24 cellular contexts compared by ENCODE assay signal in the genomic region with DNA sequence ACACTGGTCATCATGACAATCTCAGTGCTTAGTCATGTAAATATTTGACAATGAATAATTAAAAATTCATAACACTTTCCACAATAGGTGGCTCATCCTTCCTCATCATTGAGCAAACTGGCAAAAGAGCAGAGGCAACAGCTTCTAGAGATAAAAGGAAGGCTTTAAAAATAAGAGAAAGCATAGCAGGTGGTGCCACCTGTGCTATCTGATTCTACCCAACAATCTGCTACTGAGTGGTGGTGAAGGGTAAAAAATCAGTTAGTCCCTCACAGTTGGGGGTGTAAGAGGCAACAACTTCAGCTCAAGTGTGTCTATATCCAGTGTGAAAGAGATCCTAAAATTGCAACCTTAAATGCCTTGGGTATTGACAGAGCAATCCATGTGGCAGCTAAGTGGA.
"Had no signal": no experiment of that assay in that cellular context is flagged by ENCODE, and none has a peak within 500 bp of the region (broad histone marks: within the 10 kb centered on the region; RNA-seq: fewer than 3 reads in every experiment).

No MANE protein-coding gene starts in this region.

- DNase-seq: activated CD4-positive, alpha-beta T cell treated with anti-CD3 and anti-CD28 coated beads, Interleukin-2, amount 50 U/mL, for 1 hour; activated CD8-positive, alpha-beta memory T cell treated with anti-CD3 and anti-CD28 coated beads, Interleukin-2, amount 50 U/mL, for 4 hours; activated effector memory CD4-positive, alpha-beta T cell treated with Interleukin-2 at 50 U/mL for 16 hours; activated naive CD4-positive, alpha-beta T cell treated with anti-CD3 and anti-CD28 coated beads, Interleukin-2, amount 10 ng/mL, durations not matched to agents 7 days and 5 days; activated naive CD8-positive, alpha-beta T cell treated with anti-CD3 and anti-CD28 coated beads, Interleukin-2, amount 50 U/mL, for 24 hours; activated T-cell treated with anti-CD3 and anti-CD28 coated beads, Interleukin-2, amount 50 U/mL, for 48 hours; anterior cingulate cortex; caudate nucleus; colonic mucosa; erythroblast; foreskin melanocyte; glutamatergic neuron; hypothalamus; islet precursor cell; lower lobe of right lung; nucleus accumbens; stimulated activated CD4-positive, alpha-beta T cell treated with anti-CD3 and anti-CD28 coated beads, Interleukin-4, amount 100 ng/mL, for 1 hour; stomach had no signal

- H3K4me3 Mint-ChIP-seq: activated naive CD4-positive, alpha-beta T cell treated with anti-CD3 and anti-CD28 coated beads, Interleukin-2, amount 10 ng/mL, durations not matched to agents 7 days and 5 days; activated naive CD8-positive, alpha-beta T cell treated with anti-CD3 and anti-CD28 coated beads, Interleukin-2, amount 50 U/mL, for 24 hours; brain; natural killer cell treated with Interleukin-12 subunit alpha and Interleukin-12 subunit beta and Interleukin-15 and Interleukin-18, amount 100 ng/mL, for 72 hours; type B pancreatic cell had no signal

- H3K4me1 Mint-ChIP-seq: activated naive CD4-positive, alpha-beta T cell treated with anti-CD3 and anti-CD28 coated beads, Interleukin-2, amount 10 ng/mL, durations not matched to agents 7 days and 5 days; activated naive CD8-positive, alpha-beta T cell treated with anti-CD3 and anti-CD28 coated beads, Interleukin-2, amount 50 U/mL, for 24 hours had no signal

- H3K36me3 Mint-ChIP-seq: activated naive CD4-positive, alpha-beta T cell treated with anti-CD3 and anti-CD28 coated beads, Interleukin-2, amount 10 ng/mL, durations not matched to agents 7 days and 5 days; brain; natural killer cell treated with Interleukin-12 subunit alpha and Interleukin-12 subunit beta and Interleukin-15 and Interleukin-18, amount 100 ng/mL, for 72 hours; type B pancreatic cell had no signal

- H3K27ac Mint-ChIP-seq: activated naive CD4-positive, alpha-beta T cell treated with anti-CD3 and anti-CD28 coated beads, Interleukin-2, amount 10 ng/mL, durations not matched to agents 7 days and 5 days; activated naive CD8-positive, alpha-beta T cell treated with anti-CD3 and anti-CD28 coated beads, Interleukin-2, amount 50 U/mL, for 24 hours; brain; natural killer cell treated with Interleukin-12 subunit alpha and Interleukin-12 subunit beta and Interleukin-15 and Interleukin-18, amount 100 ng/mL, for 72 hours; type B pancreatic cell had no signal

- H3K4me3 ChIP-seq: colonic mucosa, lower lobe of right lung, smooth muscle cell, stomach had no signal

- H3K27me3 Mint-ChIP-seq: activated naive CD4-positive, alpha-beta T cell treated with anti-CD3 and anti-CD28 coated beads, Interleukin-2, amount 10 ng/mL, durations not matched to agents 7 days and 5 days; activated naive CD8-positive, alpha-beta T cell treated with anti-CD3 and anti-CD28 coated beads, Interleukin-2, amount 50 U/mL, for 24 hours; brain; natural killer cell treated with Interleukin-12 subunit alpha and Interleukin-12 subunit beta and Interleukin-15 and Interleukin-18, amount 100 ng/mL, for 72 hours; type B pancreatic cell had no signal

- H3K9me3 Mint-ChIP-seq: activated naive CD4-positive, alpha-beta T cell treated with anti-CD3 and anti-CD28 coated beads, Interleukin-2, amount 10 ng/mL, durations not matched to agents 7 days and 5 days; brain; type B pancreatic cell had no signal

- ATAC-seq: activated CD4-positive, CD25-positive, alpha-beta regulatory T cell treated with anti-CD3 and anti-CD28 coated beads, Interleukin-2, amount 50 U/mL, for 24 hours; activated naive CD8-positive, alpha-beta T cell treated with anti-CD3 and anti-CD28 coated beads, Interleukin-2, amount 50 U/mL, for 24 hours; lower lobe of right lung; natural killer cell treated with Interleukin-12 subunit alpha and Interleukin-12 subunit beta and Interleukin-15 and Interleukin-18, amount 100 ng/mL, for 72 hours; sciatic nerve had no signal
